In genomic region chr6:151699719-151700118, GRCh38 we compare ENCODE assay signal across 22 cellular contexts.
"Had no signal": no experiment of that assay in that cellular context is flagged by ENCODE, and none has a peak within 500 bp of the region (broad histone marks: within the 10 kb centered on the region; RNA-seq: fewer than 3 reads in every experiment).

No MANE protein-coding gene starts in this region.

- H3K27me3 ChIP-seq: brain microvascular endothelial cell, sigmoid colon, spleen had no signal

- H3K9me3 Mint-ChIP-seq: activated B cell treated with CpG ODN at 0.5 μM for 24 hours; dendritic cell treated with granulocyte-macrophage colony-stimulating factor and Interleukin-4, amounts not matched to agents 40 ng/mL and 50 ng/mL, for 4 days; effector memory CD8-positive, alpha-beta T cell; memory B cell; naive thymus-derived CD8-positive, alpha-beta T cell; stimulated activated naive CD8-positive, alpha-beta T cell treated with anti-CD3 and anti-CD28 coated beads, Interleukin-15, amount 100 ng/mL, for 72 hours; T-helper 2 cell treated with Interferon-gamma antibody and Interleukin-4, amounts not matched to agents 5 μg/mL and 100 μg/mL, for 36 hours had no signal

- ATAC-seq: activated CD8-positive, alpha-beta T cell treated with anti-CD3 and anti-CD28 coated beads, Interleukin-2, amount 10 ng/mL, durations not matched to agents 7 days and 5 days; effector memory CD8-positive, alpha-beta T cell; mucosa of descending colon; naive thymus-derived CD8-positive, alpha-beta T cell; stimulated activated naive CD8-positive, alpha-beta T cell treated with anti-CD3 and anti-CD28 coated beads, Interleukin-15, amount 100 ng/mL, for 72 hours had no signal

- H3K36me3 Mint-ChIP-seq: activated naive CD8-positive, alpha-beta T cell; memory B cell had no signal

- H3K4me3 ChIP-seq: mucosa of descending colon, sigmoid colon, spleen, thoracic aorta had no signal

- H3K4me1 ChIP-seq: sigmoid colon had no signal

- H3K27me3 Mint-ChIP-seq: activated B cell treated with CpG ODN at 0.5 μM for 24 hours; effector memory CD8-positive, alpha-beta T cell; memory B cell had no signal

- H3K9me3 ChIP-seq: mucosa of descending colon, sigmoid colon, spleen, thoracic aorta had no signal

- H3K4me3 Mint-ChIP-seq: activated B cell treated with CpG ODN at 0.5 μM for 24 hours; activated CD8-positive, alpha-beta T cell treated with anti-CD3 and anti-CD28 coated beads, Interleukin-2, amount 10 ng/mL, durations not matched to agents 7 days and 5 days; activated naive CD8-positive, alpha-beta T cell; dendritic cell treated with granulocyte-macrophage colony-stimulating factor and Interleukin-4, amounts not matched to agents 40 ng/mL and 50 ng/mL, for 4 days; effector memory CD8-positive, alpha-beta T cell; memory B cell; naive thymus-derived CD8-positive, alpha-beta T cell; stimulated activated naive CD8-positive, alpha-beta T cell treated with anti-CD3 and anti-CD28 coated beads, Interleukin-15, amount 100 ng/mL, for 72 hours; T-helper 2 cell treated with Interferon-gamma antibody and Interleukin-4, amounts not matched to agents 5 μg/mL and 100 μg/mL, for 36 hours had no signal

- H3K36me3 ChIP-seq: brain microvascular endothelial cell, sigmoid colon, spleen, thoracic aorta had no signal

- H3K27ac Mint-ChIP-seq: activated B cell treated with CpG ODN at 0.5 μM for 24 hours; activated CD8-positive, alpha-beta T cell treated with anti-CD3 and anti-CD28 coated beads, Interleukin-2, amount 10 ng/mL, durations not matched to agents 7 days and 5 days; activated naive CD8-positive, alpha-beta T cell; dendritic cell treated with granulocyte-macrophage colony-stimulating factor and Interleukin-4, amounts not matched to agents 40 ng/mL and 50 ng/mL, for 4 days; effector memory CD8-positive, alpha-beta T cell; memory B cell; naive thymus-derived CD8-positive, alpha-beta T cell; stimulated activated naive CD8-positive, alpha-beta T cell treated with anti-CD3 and anti-CD28 coated beads, Interleukin-15, amount 100 ng/mL, for 72 hours; T-helper 2 cell treated with Interferon-gamma antibody and Interleukin-4, amounts not matched to agents 5 μg/mL and 100 μg/mL, for 36 hours had no signal

- H3K27ac ChIP-seq: brain microvascular endothelial cell, epithelial cell of prostate, spleen, thoracic aorta had no signal

- DNase-seq: activated B cell treated with CpG ODN at 0.5 μM for 24 hours; activated CD4-positive, alpha-beta T cell treated with anti-CD3 and anti-CD28 coated beads for 48 hours; activated CD8-positive, alpha-beta memory T cell treated with anti-CD3 and anti-CD28 coated beads, Interleukin-2, amount 50 U/mL, for 4 hours; activated CD8-positive, alpha-beta T cell treated with anti-CD3 and anti-CD28 coated beads, Interleukin-2, amount 10 ng/mL, durations not matched to agents 7 days and 5 days; activated gamma-delta T cell treated with Interleukin-2 at 50 U/mL for 16 hours; amniotic stem cell; brain microvascular endothelial cell; cerebellar nuclear complex; effector memory CD8-positive, alpha-beta T cell; kidney glomerular epithelial cell; mucosa of descending colon; naive thymus-derived CD8-positive, alpha-beta T cell; posterior cingulate gyrus; sigmoid colon; spleen; stimulated activated naive CD8-positive, alpha-beta T cell treated with anti-CD3 and anti-CD28 coated beads, Interleukin-15, amount 100 ng/mL, for 72 hours had no signal
